In the genomic region with DNA sequence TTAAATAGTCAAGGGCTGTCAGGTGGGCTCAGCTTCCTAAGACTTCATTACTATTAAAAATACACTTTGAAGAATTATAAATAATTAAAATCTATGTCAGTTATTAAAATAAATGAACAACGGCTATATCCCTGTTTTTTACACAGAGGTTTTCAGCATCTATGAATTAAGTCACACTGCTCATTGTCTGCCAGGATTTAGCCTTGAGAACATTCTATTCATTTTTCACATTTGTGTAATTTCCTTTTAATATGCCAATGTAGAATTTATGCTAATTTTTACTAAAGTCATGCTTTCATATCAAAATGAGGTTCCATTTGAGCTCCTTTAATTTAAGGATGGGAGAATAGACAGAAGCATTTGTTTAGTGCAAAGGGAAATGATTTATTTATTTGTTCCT, we compare ENCODE assay signal across 2 cellular contexts.
TF ChIP-seq lines count a peak whose summit lies in the region.

No MANE protein-coding gene starts in this region.

TF ChIP-seq in SK-N-SH, 30 proteins besides CTCF, POLR2A, EP300 and RAD21 (continued from another document):
- no peak for TF ChIP-seq RCOR1 (IDR thresholded peaks at IDR 0.05; ENCODE audit: low read length)
- TF ChIP-seq, protein P1, sequence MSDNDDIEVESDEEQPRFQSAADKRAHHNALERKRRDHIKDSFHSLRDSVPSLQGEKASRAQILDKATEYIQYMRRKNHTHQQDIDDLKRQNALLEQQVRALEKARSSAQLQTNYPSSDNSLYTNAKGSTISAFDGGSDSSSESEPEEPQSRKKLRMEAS (IDR thresholded peaks at IDR 0.05; ENCODE audit: low read depth): no peak
- no peak for TF ChIP-seq CHD2 (IDR thresholded peaks at IDR 0.05; ENCODE audit: low read length, partially characterized antibody)
- TF ChIP-seq TCF12 (IDR thresholded peaks at IDR 0.05): no peak
- TF ChIP-seq TAF1 (IDR thresholded peaks at IDR 0.05; ENCODE audit: borderline replicate concordance, low read depth, low read length): no peak
- TF ChIP-seq NFIC (IDR thresholded peaks at IDR 0.05; ENCODE audit: borderline replicate concordance): no peak
- TF ChIP-seq FOXM1 (IDR thresholded peaks at IDR 0.05; ENCODE audit: low read depth): no peak
- no peak for TF ChIP-seq EZH2phosphoT487 (IDR thresholded peaks at IDR 0.05; ENCODE audit: borderline replicate concordance, low read depth)
- TF ChIP-seq, protein P2, sequence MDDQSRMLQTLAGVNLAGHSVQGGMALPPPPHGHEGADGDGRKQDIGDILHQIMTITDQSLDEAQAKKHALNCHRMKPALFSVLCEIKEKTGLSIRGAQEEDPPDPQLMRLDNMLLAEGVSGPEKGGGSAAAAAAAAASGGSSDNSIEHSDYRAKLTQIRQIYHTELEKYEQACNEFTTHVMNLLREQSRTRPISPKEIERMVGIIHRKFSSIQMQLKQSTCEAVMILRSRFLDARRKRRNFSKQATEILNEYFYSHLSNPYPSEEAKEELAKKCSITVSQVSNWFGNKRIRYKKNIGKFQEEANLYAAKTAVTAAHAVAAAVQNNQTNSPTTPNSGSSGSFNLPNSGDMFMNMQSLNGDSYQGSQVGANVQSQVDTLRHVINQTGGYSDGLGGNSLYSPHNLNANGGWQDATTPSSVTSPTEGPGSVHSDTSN (IDR thresholded peaks at IDR 0.05): no peak
- TF ChIP-seq, protein P3, sequence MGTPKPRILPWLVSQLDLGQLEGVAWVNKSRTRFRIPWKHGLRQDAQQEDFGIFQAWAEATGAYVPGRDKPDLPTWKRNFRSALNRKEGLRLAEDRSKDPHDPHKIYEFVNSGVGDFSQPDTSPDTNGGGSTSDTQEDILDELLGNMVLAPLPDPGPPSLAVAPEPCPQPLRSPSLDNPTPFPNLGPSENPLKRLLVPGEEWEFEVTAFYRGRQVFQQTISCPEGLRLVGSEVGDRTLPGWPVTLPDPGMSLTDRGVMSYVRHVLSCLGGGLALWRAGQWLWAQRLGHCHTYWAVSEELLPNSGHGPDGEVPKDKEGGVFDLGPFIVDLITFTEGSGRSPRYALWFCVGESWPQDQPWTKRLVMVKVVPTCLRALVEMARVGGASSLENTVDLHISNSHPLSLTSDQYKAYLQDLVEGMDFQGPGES (IDR thresholded peaks at IDR 0.05; ENCODE audit: low read depth, low read length): no peak
- TF ChIP-seq MEF2A (IDR thresholded peaks at IDR 0.05; ENCODE audit: borderline replicate concordance, low read depth): no peak

TF ChIP-seq in SK-N-SH treated with all-trans-retinoic acid at 6 μM for 48 hours, 23 proteins besides CTCF, POLR2A, EP300 and RAD21 (continued from another document):
- no peak for TF ChIP-seq OSR1 (CRISPR knock-in tag; IDR thresholded peaks at IDR 0.05)
